ENCODE assay signal across 8 cellular contexts in genomic region chr20:4171538-4172116, GRCh38. TPM values are rescaled to one million over a fixed set of nuclear protein-coding genes. Genes with fewer than 3 reads are reported as not detected.
DNase-seq lines count a peak whose midpoint lies in the region; ATAC-seq lines count a peak whose summit lies in the region.

No MANE protein-coding gene starts in this region.

- peak; percentile 54 for DNase-seq in HT-29 (ENCODE audit: low spot score)
- DNase-seq in MG63: no peak
- no peak for DNase-seq in islet precursor cell

- H3K27me3 Mint-ChIP-seq in activated T-helper 17 cell treated with anti-CD3 and anti-CD28 coated beads, Interleukin-2, amount 50 U/mL, for 72 hours: no peaks in the 10 kb centered on the region
- peaks cover 27% of the 10 kb centered on the region for H3K27me3 Mint-ChIP-seq in stimulated activated memory B cell treated with anti-CD40 and anti-IgM and Interleukin-4, amounts not matched to agents 10 μg/mL and 1 μg/mL and 100 μg/mL, for 72 hours

- no peak overlapping the region for H3K27ac Mint-ChIP-seq in activated T-helper 17 cell treated with anti-CD3 and anti-CD28 coated beads, Interleukin-2, amount 50 U/mL, for 72 hours
- H3K27ac Mint-ChIP-seq in stimulated activated memory B cell treated with anti-CD40 and anti-IgM and Interleukin-4, amounts not matched to agents 10 μg/mL and 1 μg/mL and 100 μg/mL, for 72 hours: no peak overlapping the region

- peak overlapping the region; percentile 32 for H3K9ac ChIP-seq in iPS-18a (ENCODE audit: low read length)

- H3K36me3 ChIP-seq in iPS-18a (ENCODE audit: control insufficient read depth, low read depth, low read length): no peaks in the 10 kb centered on the region
- no peaks in the 10 kb centered on the region for H3K36me3 ChIP-seq in MG63

- H3K9me3 ChIP-seq in iPS-18a (ENCODE audit: control insufficient read depth, low read depth, low read length) (no peaks in the 10 kb centered on the region), MG63 (no peaks in the 10 kb centered on the region)

- H3K4me3 ChIP-seq in iPS-18a (ENCODE audit: low read length): peak overlapping the region; percentile 63
- no peak overlapping the region; the same call in 1 of the 2 replicates for H3K4me3 ChIP-seq in MG63

- no peak for ATAC-seq in activated T-helper 17 cell treated with anti-CD3 and anti-CD28 coated beads, Interleukin-2, amount 50 U/mL, for 72 hours (replicated peaks)
- ATAC-seq in stimulated activated memory B cell treated with anti-CD40 and anti-IgM and Interleukin-4, amounts not matched to agents 10 μg/mL and 1 μg/mL and 100 μg/mL, for 72 hours: no peak
- ATAC-seq in HG02884 (IDR thresholded peaks at IDR 0.05; ENCODE audit: unreplicated experiment) (no peak), GM19463 (IDR thresholded peaks at IDR 0.05; ENCODE audit: unreplicated experiment) (no peak)

- no peak overlapping the region for H3K27ac ChIP-seq in iPS-18a (ENCODE audit: low read length)

- H3K4me1 ChIP-seq in iPS-18a (ENCODE audit: control insufficient read depth, low read depth, low read length): peaks cover 25% of the 10 kb centered on the region

- H3K9me3 Mint-ChIP-seq in activated T-helper 17 cell treated with anti-CD3 and anti-CD28 coated beads, Interleukin-2, amount 50 U/mL, for 72 hours: no peaks in the 10 kb centered on the region
- H3K9me3 Mint-ChIP-seq in stimulated activated memory B cell treated with anti-CD40 and anti-IgM and Interleukin-4, amounts not matched to agents 10 μg/mL and 1 μg/mL and 100 μg/mL, for 72 hours: no peaks in the 10 kb centered on the region

- peaks cover 11% of the 10 kb centered on the region for H3K36me3 Mint-ChIP-seq in activated T-helper 17 cell treated with anti-CD3 and anti-CD28 coated beads, Interleukin-2, amount 50 U/mL, for 72 hours (ENCODE audit: low read depth)
- no peaks in the 10 kb centered on the region for H3K36me3 Mint-ChIP-seq in stimulated activated memory B cell treated with anti-CD40 and anti-IgM and Interleukin-4, amounts not matched to agents 10 μg/mL and 1 μg/mL and 100 μg/mL, for 72 hours

- H3K27me3 ChIP-seq in iPS-18a (ENCODE audit: control insufficient read depth, insufficient read depth, low read length): peaks cover 5% of the 10 kb centered on the region
- no peaks in the 10 kb centered on the region for H3K27me3 ChIP-seq in MG63

- H3K4me1 Mint-ChIP-seq in activated T-helper 17 cell treated with anti-CD3 and anti-CD28 coated beads, Interleukin-2, amount 50 U/mL, for 72 hours: peaks cover 9% of the 10 kb centered on the region
- no peaks in the 10 kb centered on the region for H3K4me1 Mint-ChIP-seq in stimulated activated memory B cell treated with anti-CD40 and anti-IgM and Interleukin-4, amounts not matched to agents 10 μg/mL and 1 μg/mL and 100 μg/mL, for 72 hours

- H3K4me3 Mint-ChIP-seq in activated T-helper 17 cell treated with anti-CD3 and anti-CD28 coated beads, Interleukin-2, amount 50 U/mL, for 72 hours: peak overlapping the region; percentile 71
- H3K4me3 Mint-ChIP-seq in stimulated activated memory B cell treated with anti-CD40 and anti-IgM and Interleukin-4, amounts not matched to agents 10 μg/mL and 1 μg/mL and 100 μg/mL, for 72 hours: peak overlapping the region; percentile 68

RNA-seq across cellular contexts. Expression of gene SMOX, which starts 23.0 kb away (rescaled TPM):
- 28.1 and 31.0 TPM in 2 replicates for total RNA-seq in HT-29 (2014; rRNA removed; shearing (Covaris generic))
- 10 to 100 TPM in 1 of 2 donors, 1 to 10 TPM in 1; 8.3 to 19.9 TPM for total RNA-seq in activated T-helper 17 cell treated with anti-CD3 and anti-CD28 coated beads, Interleukin-2, amount 50 U/mL, for 72 hours
- 8.2 and 8.7 TPM in 2 replicates for total RNA-seq in MG63 (2014; rRNA removed; shearing (Covaris generic); ENCODE audit: low replicate concordance)
